ENCODE assay signal across 1 cellular context in genomic region chr19:18868380-18869230, GRCh38.
A peak's percentile ranks its signal among the peaks of the same experiment; 100 is the strongest.
TF ChIP-seq lines count a peak whose summit lies in the region.

No MANE protein-coding gene starts in this region.

TF ChIP-seq in HepG2, 621 proteins besides CTCF, POLR2A, EP300 and RAD21:
- TF ChIP-seq ISL2 (CRISPR knock-in tag; IDR thresholded peaks at IDR 0.05) = no peak
- no peak for TF ChIP-seq MBD4 (IDR thresholded peaks at IDR 0.05; ENCODE audit: borderline replicate concordance, low read length)
- TF ChIP-seq USF2 (IDR thresholded peaks at IDR 0.05; ENCODE audit: low read depth, low read length) = no peak
- TF ChIP-seq USF2 (CRISPR knock-in tag; IDR thresholded peaks at IDR 0.05; ENCODE audit: borderline replicate concordance) = no peak
- no peak for TF ChIP-seq ZNF34 (CRISPR knock-in tag; IDR thresholded peaks at IDR 0.05; ENCODE audit: borderline replicate concordance)
- no peak for TF ChIP-seq MXD4 (CRISPR knock-in tag; IDR thresholded peaks at IDR 0.05)
- no peak for TF ChIP-seq ZFP62 (CRISPR knock-in tag; IDR thresholded peaks at IDR 0.05)
- TF ChIP-seq POGZ (CRISPR knock-in tag; IDR thresholded peaks at IDR 0.05) = no peak
- no peak for TF ChIP-seq CBX2 (IDR thresholded peaks at IDR 0.05; ENCODE audit: low read depth, low read length)
- no peak for TF ChIP-seq CBX2 (CRISPR knock-in tag; IDR thresholded peaks at IDR 0.05; ENCODE audit: low read depth)
- TF ChIP-seq ZC3H13 (CRISPR knock-in tag; IDR thresholded peaks at IDR 0.05) = peak; percentile 69; the same call in 1 of the 2 replicates
- TF ChIP-seq ZBTB40 (IDR thresholded peaks at IDR 0.05) = no peak
- TF ChIP-seq ZBTB40 (CRISPR knock-in tag; IDR thresholded peaks at IDR 0.05) = no peak
- no peak for TF ChIP-seq GZF1 (CRISPR knock-in tag; IDR thresholded peaks at IDR 0.05)
- TF ChIP-seq CBX5 (CRISPR knock-in tag; IDR thresholded peaks at IDR 0.05; ENCODE audit: borderline replicate concordance) = no peak
- TF ChIP-seq, protein P1, sequence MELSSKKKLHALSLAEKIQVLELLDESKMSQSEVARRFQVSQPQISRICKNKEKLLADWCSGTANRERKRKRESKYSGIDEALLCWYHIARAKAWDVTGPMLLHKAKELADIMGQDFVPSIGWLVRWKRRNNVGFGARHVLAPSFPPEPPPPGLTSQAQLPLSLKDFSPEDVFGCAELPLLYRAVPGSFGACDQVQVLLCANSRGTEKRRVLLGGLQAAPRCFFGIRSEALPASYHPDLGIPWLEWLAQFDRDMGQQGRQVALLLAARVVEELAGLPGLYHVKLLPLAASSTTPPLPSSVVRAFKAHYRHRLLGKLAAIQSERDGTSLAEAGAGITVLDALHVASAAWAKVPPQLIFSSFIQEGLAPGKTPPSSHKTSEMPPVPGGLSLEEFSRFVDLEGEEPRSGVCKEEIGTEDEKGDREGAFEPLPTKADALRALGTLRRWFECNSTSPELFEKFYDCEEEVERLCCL (CRISPR knock-in tag; IDR thresholded peaks at IDR 0.05; ENCODE audit: borderline replicate concordance) = no peak
- TF ChIP-seq TGIF2 (CRISPR knock-in tag; IDR thresholded peaks at IDR 0.05) = no peak
- no peak for TF ChIP-seq DMTF1 (CRISPR knock-in tag; IDR thresholded peaks at IDR 0.05)
- no peak for TF ChIP-seq ZNF335 (CRISPR knock-in tag; IDR thresholded peaks at IDR 0.05)
- no peak for TF ChIP-seq MEIS2 (CRISPR knock-in tag; IDR thresholded peaks at IDR 0.05)
- TF ChIP-seq, protein P2, sequence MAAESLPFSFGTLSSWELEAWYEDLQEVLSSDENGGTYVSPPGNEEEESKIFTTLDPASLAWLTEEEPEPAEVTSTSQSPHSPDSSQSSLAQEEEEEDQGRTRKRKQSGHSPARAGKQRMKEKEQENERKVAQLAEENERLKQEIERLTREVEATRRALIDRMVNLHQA (CRISPR knock-in tag; IDR thresholded peaks at IDR 0.05) = no peak
- peak; percentile 90 for TF ChIP-seq AGO2 (optimal IDR thresholded peaks at IDR 0.05; ENCODE audit: low read depth, low read length)
- no peak for TF ChIP-seq SMARCE1 (IDR thresholded peaks at IDR 0.05; ENCODE audit: borderline replicate concordance)
- TF ChIP-seq ZFP37 (CRISPR knock-in tag; IDR thresholded peaks at IDR 0.05; ENCODE audit: borderline replicate concordance) = no peak
- no peak for TF ChIP-seq HNRNPK (IDR thresholded peaks at IDR 0.05; ENCODE audit: low read depth, low read length, poor library complexity, severe bottlenecking)
- TF ChIP-seq ZBTB38 (CRISPR knock-in tag; IDR thresholded peaks at IDR 0.05) = peak; percentile 47; the same call in 1 of the 2 replicates
- TF ChIP-seq ZBTB33 (CRISPR knock-in tag; IDR thresholded peaks at IDR 0.05) = peak; percentile 58; the same call in 1 of the 2 replicates
- TF ChIP-seq TARDBP (CRISPR knock-in tag; IDR thresholded peaks at IDR 0.05) = no peak
